In genomic region chr20:38272961-38273360, GRCh38 we compare ENCODE assay signal across 16 cellular contexts. TPM values are rescaled to one million over a fixed set of nuclear protein-coding genes. Genes with fewer than 3 reads are reported as not detected.
DNase-seq lines count a peak whose midpoint lies in the region; ATAC-seq and TF ChIP-seq lines count a peak whose summit lies in the region.
"Had no signal": no experiment of that assay in that cellular context is flagged by ENCODE, and none has a peak within 500 bp of the region (broad histone marks: within the 10 kb centered on the region; RNA-seq: fewer than 3 reads in every experiment).

No MANE protein-coding gene starts in this region.

- no peak for TF ChIP-seq POLR2A in stomach (IDR thresholded peaks at IDR 0.05)

- DNase-seq in HS-5 (ENCODE audit: low read depth) (peak; percentile 48), ascending aorta (ENCODE audit: low spot score in 2 of 2) (peak in 1 of 2 donors; percentile 56), foreskin fibroblast (peak; percentile 82 to 90), stomach (no peak), RPMI8226 (no peak)
- no peak for DNase-seq in activated naive CD4-positive, alpha-beta T cell treated with anti-CD3 and anti-CD28 coated beads, Interleukin-2, amount 50 U/mL, for 72 hours (ENCODE audit: low spot score in 2 of 2)
- DNase-seq in stimulated activated naive B cell treated with anti-CD40 and anti-IgM and Interleukin-4, amounts not matched to agents 10 μg/mL and 1 μg/mL and 100 μg/mL, for 72 hours = no peak
- DNase-seq: activated CD4-positive, alpha-beta T cell treated with anti-CD3 and anti-CD28 coated beads for 4 hours; CD4-positive, alpha-beta memory T cell; cortex of kidney; GDM1; MV-4-11; spleen had no signal

- no peak overlapping the region for H3K27ac Mint-ChIP-seq in activated naive CD4-positive, alpha-beta T cell treated with anti-CD3 and anti-CD28 coated beads, Interleukin-2, amount 50 U/mL, for 72 hours
- no peak overlapping the region for H3K27ac Mint-ChIP-seq in stimulated activated naive B cell treated with anti-CD40 and anti-IgM and Interleukin-4, amounts not matched to agents 10 μg/mL and 1 μg/mL and 100 μg/mL, for 72 hours
- H3K27ac Mint-ChIP-seq: CD4-positive, alpha-beta memory T cell; T-helper 2 cell treated with Interferon-gamma antibody and Interleukin-4, amounts not matched to agents 5 μg/mL and 100 μg/mL, for 36 hours had no signal

- 53 to 61% (median 54%) methylated on average over 2 of the region's 2 CpGs for WGBS in stomach, 5 donors

- peak overlapping the region; percentile 36 to 45 for H3K27ac ChIP-seq in ascending aorta
- H3K27ac ChIP-seq in stomach = peak overlapping the region in 3 of 5 donors; percentile 6 to 72 (median 62)

- intact Hi-C loops in ascending aorta (cut with DNase I) = no loop called here
- intact Hi-C loops in stomach (cut with DNase I; ENCODE audit: low total_unique reads) = no loop called here

- no peaks in the 10 kb centered on the region for H3K36me3 Mint-ChIP-seq in activated naive CD4-positive, alpha-beta T cell treated with anti-CD3 and anti-CD28 coated beads, Interleukin-2, amount 50 U/mL, for 72 hours
- no peaks in the 10 kb centered on the region for H3K36me3 Mint-ChIP-seq in stimulated activated naive B cell treated with anti-CD40 and anti-IgM and Interleukin-4, amounts not matched to agents 10 μg/mL and 1 μg/mL and 100 μg/mL, for 72 hours
- H3K36me3 Mint-ChIP-seq: CD4-positive, alpha-beta memory T cell had no signal

- H3K27me3 ChIP-seq in ascending aorta (no peaks in the 10 kb centered on the region), stomach (peaks cover 0 to 12% (median 0%) of the 10 kb centered on the region in 3 donors)

- TF ChIP-seq EP300 in stomach (IDR thresholded peaks at IDR 0.05) = no peak

- no peak overlapping the region for H3K4me3 Mint-ChIP-seq in stimulated activated naive B cell treated with anti-CD40 and anti-IgM and Interleukin-4, amounts not matched to agents 10 μg/mL and 1 μg/mL and 100 μg/mL, for 72 hours
- H3K4me3 Mint-ChIP-seq: CD4-positive, alpha-beta memory T cell; T-helper 2 cell treated with Interferon-gamma antibody and Interleukin-4, amounts not matched to agents 5 μg/mL and 100 μg/mL, for 36 hours had no signal

- H3K36me3 ChIP-seq in ascending aorta (no peaks in the 10 kb centered on the region), stomach (no peaks in the 10 kb centered on the region)
- H3K36me3 ChIP-seq: spleen had no signal

- H3K4me3 ChIP-seq in ascending aorta (no peak overlapping the region), foreskin fibroblast (ENCODE audit: low read depth in 1 of 2, low read length in 2 of 2) (no peak overlapping the region), stomach (no peak overlapping the region)
- H3K4me3 ChIP-seq: spleen had no signal

- H3K9me3 Mint-ChIP-seq in activated naive CD4-positive, alpha-beta T cell treated with anti-CD3 and anti-CD28 coated beads, Interleukin-2, amount 50 U/mL, for 72 hours = no peaks in the 10 kb centered on the region
- H3K9me3 Mint-ChIP-seq in stimulated activated naive B cell treated with anti-CD40 and anti-IgM and Interleukin-4, amounts not matched to agents 10 μg/mL and 1 μg/mL and 100 μg/mL, for 72 hours = peaks cover 3 to 5% of the 10 kb centered on the region in 2 donors
- H3K9me3 Mint-ChIP-seq: T-helper 2 cell treated with Interferon-gamma antibody and Interleukin-4, amounts not matched to agents 5 μg/mL and 100 μg/mL, for 36 hours had no signal

- ATAC-seq in activated naive CD4-positive, alpha-beta T cell treated with anti-CD3 and anti-CD28 coated beads, Interleukin-2, amount 50 U/mL, for 72 hours = no peak
- no peak for ATAC-seq in stimulated activated naive B cell treated with anti-CD40 and anti-IgM and Interleukin-4, amounts not matched to agents 10 μg/mL and 1 μg/mL and 100 μg/mL, for 72 hours (replicated peaks)

- H3K9me3 ChIP-seq in ascending aorta (peaks cover 0 to 3% of the 10 kb centered on the region in 2 donors), stomach (no peaks in the 10 kb centered on the region)
- H3K9me3 ChIP-seq: spleen had no signal

- H3K4me1 Mint-ChIP-seq in stimulated activated naive B cell treated with anti-CD40 and anti-IgM and Interleukin-4, amounts not matched to agents 10 μg/mL and 1 μg/mL and 100 μg/mL, for 72 hours = no peaks in the 10 kb centered on the region
- H3K4me1 Mint-ChIP-seq: CD4-positive, alpha-beta memory T cell had no signal

- no peak for TF ChIP-seq CTCF in ascending aorta (IDR thresholded peaks at IDR 0.05)
- no peak for TF ChIP-seq CTCF in foreskin fibroblast (IDR thresholded peaks at IDR 0.05; ENCODE audit: low read depth, low read length)
- TF ChIP-seq CTCF in stomach (IDR thresholded peaks at IDR 0.05) = no peak

- H3K27me3 Mint-ChIP-seq in stimulated activated naive B cell treated with anti-CD40 and anti-IgM and Interleukin-4, amounts not matched to agents 10 μg/mL and 1 μg/mL and 100 μg/mL, for 72 hours = peaks cover 26 to 34% of the 10 kb centered on the region in 2 donors

- H3K4me1 ChIP-seq in ascending aorta = peaks cover 7 to 22% of the 10 kb centered on the region in 2 donors
- H3K4me1 ChIP-seq in stomach = peaks cover 0 to 24% (median 10%) of the 10 kb centered on the region in 4 donors

RNA-seq across cellular contexts. Expression of gene KIAA1755, which starts 12.4 kb away (rescaled TPM):
- total RNA-seq in ascending aorta = 15.2 TPM
- total RNA-seq in stomach = 1 to 10 TPM in 4 of 5 donors, not detected in 1; 1.2 to 9.4 (median 2.4) TPM
- 1 to 10 TPM; 2.4 to 3.6 (median 3.3) TPM for polyA plus RNA-seq in stomach
- total RNA-seq in activated naive CD4-positive, alpha-beta T cell treated with anti-CD3 and anti-CD28 coated beads, Interleukin-2, amount 50 U/mL, for 72 hours = not detected
- total RNA-seq: CD4-positive, alpha-beta memory T cell; lung microvascular endothelial cell had no signal
- polyA plus RNA-seq: CD4-positive, alpha-beta memory T cell had no signal

RNA-seq across cellular contexts. Expression of gene BPI, which starts 31.0 kb away (rescaled TPM):
- total RNA-seq in ascending aorta (not detected), stomach (1 to 10 TPM in 2 of 5 donors, not detected in 3; 1.3 to 4.8 TPM)
- polyA plus RNA-seq in stomach = under 1 TPM in 2 of 3 donors, not detected in 1; 0.13 to 0.44 TPM
- total RNA-seq in activated naive CD4-positive, alpha-beta T cell treated with anti-CD3 and anti-CD28 coated beads, Interleukin-2, amount 50 U/mL, for 72 hours = not detected
- total RNA-seq: CD4-positive, alpha-beta memory T cell; esophagus mucosa; lung microvascular endothelial cell had no signal
- polyA plus RNA-seq: CD4-positive, alpha-beta memory T cell had no signal

Comparison
In these comparisons a context has a peak if more than half of its experiments do, and no peak if none do; other contexts are left out.
1. DNase-seq: peak in HS-5 (single experiment) and foreskin fibroblast (2 of 2); none in stomach (single experiment), activated naive CD4-positive, alpha-beta T cell treated with anti-CD3 and anti-CD28 coated beads, Interleukin-2, amount 50 U/mL, for 72 hours (0 of 2), stimulated activated naive B cell treated with anti-CD40 and anti-IgM and Interleukin-4, amounts not matched to agents 10 μg/mL and 1 μg/mL and 100 μg/mL, for 72 hours (single experiment) and RPMI8226 (single experiment).